ENCODE assay signal across 22 cellular contexts in the genomic region with DNA sequence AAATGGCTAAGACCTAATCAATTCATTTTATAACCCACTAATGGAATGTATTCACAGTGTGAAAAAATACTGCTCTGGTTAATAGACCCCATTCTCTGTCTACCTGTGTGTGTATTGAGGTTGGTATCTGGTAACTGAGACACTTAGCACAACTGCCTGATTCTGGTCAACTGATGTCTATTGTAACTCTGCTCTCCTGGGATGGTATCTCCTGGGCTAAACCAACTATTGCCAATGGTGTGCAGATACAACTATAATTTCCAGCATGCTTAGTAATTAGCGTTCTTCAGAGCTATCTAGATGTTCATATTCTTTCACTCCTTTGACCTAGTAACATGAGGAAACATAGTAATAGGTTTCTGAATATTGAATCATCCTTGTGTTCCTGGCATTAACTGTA.
"Had no signal": no experiment of that assay in that cellular context is flagged by ENCODE, and none has a peak within 500 bp of the region (broad histone marks: within the 10 kb centered on the region; RNA-seq: fewer than 3 reads in every experiment).

No MANE protein-coding gene starts in this region.

- DNase-seq: colonic mucosa; cortex of kidney; effector CD8-positive, alpha-beta T cell; effector memory CD8-positive, alpha-beta T cell; endodermal cell; erythroblast; esophagus squamous epithelium; foreskin melanocyte; gastrocnemius medialis; glutamatergic neuron; head of caudate nucleus; heart right ventricle; hippocampal formation; left cardiac atrium; left lung; left ventricle myocardium superior; lower lobe of right lung; mesenchymal stem cell; mucosa of descending colon; naive B cell had no signal

- H3K36me3 ChIP-seq: colonic mucosa, esophagus squamous epithelium, gastrocnemius medialis, heart right ventricle, left lung, lower lobe of right lung had no signal

- H3K9me3 ChIP-seq: colonic mucosa, esophagus squamous epithelium, gastrocnemius medialis had no signal

- H3K27ac ChIP-seq: colonic mucosa, epithelial cell of prostate, esophagus squamous epithelium, gastrocnemius medialis, heart right ventricle, left lung, lower lobe of right lung had no signal

- ATAC-seq: effector memory CD8-positive, alpha-beta T cell; esophagus mucosa; gastrocnemius medialis; heart right ventricle; left cardiac atrium; left lung; left ventricle myocardium superior; lower lobe of right lung; mucosa of descending colon had no signal

- H3K4me1 ChIP-seq: colonic mucosa, esophagus squamous epithelium, gastrocnemius medialis, left lung, lower lobe of right lung had no signal

- H3K27me3 ChIP-seq: colonic mucosa, esophagus squamous epithelium, gastrocnemius medialis, heart right ventricle, left lung had no signal

- H3K4me3 ChIP-seq: colonic mucosa, esophagus squamous epithelium, gastrocnemius medialis, heart right ventricle, left lung, lower lobe of right lung, mucosa of descending colon had no signal
